1 cellular context compared by ENCODE assay signal in genomic region chr13:109113427-109113826, GRCh38.
TF ChIP-seq lines count a peak whose summit lies in the region.

No MANE protein-coding gene starts in this region.

TF ChIP-seq in SK-N-SH, 30 proteins besides CTCF, POLR2A, EP300 and RAD21 (continued from another document):
- no peak for TF ChIP-seq USF1 (IDR thresholded peaks at IDR 0.05; ENCODE audit: borderline replicate concordance, low read depth)
- no peak for TF ChIP-seq NRF1 (IDR thresholded peaks at IDR 0.05; ENCODE audit: low read depth, low read length)
- TF ChIP-seq YY1 (IDR thresholded peaks at IDR 0.05; ENCODE audit: low read depth), result no peak
- no peak for TF ChIP-seq TCF12 (IDR thresholded peaks at IDR 0.05)
